Comparison of ENCODE assay signal across 12 cellular contexts in the genomic region with DNA sequence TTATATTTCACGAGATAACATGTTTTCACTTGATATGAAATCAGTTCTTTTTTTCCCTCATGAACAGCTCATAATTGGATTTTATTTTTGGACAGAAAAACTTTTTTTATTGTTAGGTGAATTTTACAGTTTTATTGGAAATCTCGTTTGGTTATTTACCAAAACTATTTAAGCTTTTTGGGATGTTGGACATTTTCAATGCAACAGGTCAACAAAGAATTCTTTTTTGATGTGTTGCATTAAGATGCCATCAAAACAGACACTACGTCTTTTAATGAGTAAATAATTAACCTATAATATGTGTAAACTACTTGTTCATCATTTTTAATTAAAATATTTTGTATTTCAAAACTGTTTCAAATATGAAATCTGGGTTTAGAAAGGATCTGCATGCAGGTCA. TPM values are rescaled to one million over a fixed set of nuclear protein-coding genes. Genes with fewer than 3 reads are reported as not detected.
A peak's percentile ranks its signal among the peaks of the same experiment; 100 is the strongest.
DNase-seq lines count a peak whose midpoint lies in the region; TF ChIP-seq lines count a peak whose summit lies in the region.
"Had no signal": no experiment of that assay in that cellular context is flagged by ENCODE, and none has a peak within 500 bp of the region (broad histone marks: within the 10 kb centered on the region; RNA-seq: fewer than 3 reads in every experiment).

No MANE protein-coding gene starts in this region.

- H3K4me2 ChIP-seq in KMS-11 = peak overlapping the region; percentile 41
- peak overlapping the region; percentile 6 for H3K4me2 ChIP-seq in mammary epithelial cell (ENCODE audit: insufficient read depth, low read depth, low read length)

- DNase-seq in CD8-positive, alpha-beta memory T cell = no peak
- DNase-seq in mammary epithelial cell = no peak
- no peak for DNase-seq in neural crest cell (ENCODE audit: low read depth, low spot score)
- no peak for DNase-seq in CD1c-positive myeloid dendritic cell (ENCODE audit: extremely low spot score)
- DNase-seq in retina = no peak
- no peak for DNase-seq in kidney tubule cell (ENCODE audit: low spot score)
- DNase-seq: activated CD4-positive, alpha-beta T cell treated with anti-CD3 and anti-CD28 coated beads, Interleukin-2, amount 10 ng/mL, durations not matched to agents 7 days and 5 days; activated naive CD4-positive, alpha-beta T cell treated with Interleukin-2 at 50 U/mL for 16 hours; mesendoderm; NCI-H1048; NCI-H446 treated with DMSO at 0.1 percent for 48 hours had no signal

- intact Hi-C loops in mammary epithelial cell (cut with micrococcal nuclease) = no loop called here

- H3K9ac ChIP-seq in KMS-11 (no peak overlapping the region), mammary epithelial cell (ENCODE audit: insufficient read depth, low read length) (no peak overlapping the region)

- no peaks in the 10 kb centered on the region for H3K36me3 ChIP-seq in CD8-positive, alpha-beta memory T cell (ENCODE audit: insufficient read depth, low read length)
- H3K36me3 ChIP-seq in KMS-11 (ENCODE audit: insufficient read depth) (no peaks in the 10 kb centered on the region), mammary epithelial cell (ENCODE audit: insufficient read depth, low read length) (no peaks in the 10 kb centered on the region)

- H3K27me3 Mint-ChIP-seq in CD8-positive, alpha-beta memory T cell = no peaks in the 10 kb centered on the region
- H3K27me3 Mint-ChIP-seq in neural crest cell (ENCODE audit: low read depth) = no peaks in the 10 kb centered on the region
- H3K27me3 Mint-ChIP-seq: activated CD4-positive, alpha-beta T cell treated with anti-CD3 and anti-CD28 coated beads, Interleukin-2, amount 10 ng/mL, durations not matched to agents 7 days and 5 days had no signal

- H2AFZ ChIP-seq in KMS-11 (ENCODE audit: low read depth) (no peak overlapping the region), mammary epithelial cell (ENCODE audit: low read depth, low read length) (no peak overlapping the region)

- peak overlapping the region in 5 of 8 donors; percentile 47 to 86 (median 55) for H3K27ac Mint-ChIP-seq in CD8-positive, alpha-beta memory T cell
- no peak overlapping the region for H3K27ac Mint-ChIP-seq in neural crest cell (ENCODE audit: unreplicated experiment)
- H3K27ac Mint-ChIP-seq: activated CD4-positive, alpha-beta T cell treated with anti-CD3 and anti-CD28 coated beads, Interleukin-2, amount 10 ng/mL, durations not matched to agents 7 days and 5 days had no signal

- peaks cover 62 to 78% (median 76%) of the 10 kb centered on the region in 3 donors for H3K4me1 Mint-ChIP-seq in CD8-positive, alpha-beta memory T cell
- peaks cover 49% of the 10 kb centered on the region for H3K4me1 Mint-ChIP-seq in neural crest cell

- POLR2A ChIA-PET in CD8-positive, alpha-beta memory T cell (lab: Charles Lee) = interaction anchor here (1.0 kb wide), 1 partner anchor 9 kb away, joined by 3 read pairs; no protein-coding TSS in a partner anchor

- TF ChIP-seq CTCF in KMS-11 (conservative IDR thresholded peaks at IDR 0.05; ENCODE audit: low read depth, low read length) (no peak), mammary epithelial cell (conservative IDR thresholded peaks at IDR 0.05 in 1 of 2, IDR thresholded peaks at IDR 0.05 in 1 of 2; ENCODE audit: extremely low read depth in 1 of 2, insufficient read depth in 1 of 2, low read depth in 1 of 2, low read length in 2 of 2) (no peak), neural crest cell (conservative IDR thresholded peaks at IDR 0.05) (no peak)

- CTCF ChIA-PET in CD8-positive, alpha-beta memory T cell (lab: Charles Lee) = no interaction called here
- CTCF ChIA-PET in mammary epithelial cell (lab: Charles Lee; ENCODE audit: low non-redundant PET) = no interaction called here

- peaks cover 0 to 5% (median 0%) of the 10 kb centered on the region in 5 donors for H3K9me3 Mint-ChIP-seq in CD8-positive, alpha-beta memory T cell
- H3K9me3 Mint-ChIP-seq in neural crest cell = no peaks in the 10 kb centered on the region
- H3K9me3 Mint-ChIP-seq: activated CD4-positive, alpha-beta T cell treated with anti-CD3 and anti-CD28 coated beads, Interleukin-2, amount 10 ng/mL, durations not matched to agents 7 days and 5 days had no signal

- H3K27me3 ChIP-seq in CD8-positive, alpha-beta memory T cell (ENCODE audit: insufficient read depth, low read length, poor library complexity, severe bottlenecking) = no peaks in the 10 kb centered on the region
- H3K27me3 ChIP-seq in KMS-11 (ENCODE audit: insufficient read depth, low read depth) = no peaks in the 10 kb centered on the region
- no peaks in the 10 kb centered on the region for H3K27me3 ChIP-seq in mammary epithelial cell (ENCODE audit: insufficient read depth, low read length)

- peak overlapping the region in 6 of 7 donors; percentile 66 to 81 (median 74) for H3K4me3 Mint-ChIP-seq in CD8-positive, alpha-beta memory T cell
- peak overlapping the region; percentile 64 for H3K4me3 Mint-ChIP-seq in neural crest cell
- H3K4me3 Mint-ChIP-seq: activated CD4-positive, alpha-beta T cell treated with anti-CD3 and anti-CD28 coated beads, Interleukin-2, amount 10 ng/mL, durations not matched to agents 7 days and 5 days had no signal

- peaks cover 100% of the 10 kb centered on the region for H3K79me2 ChIP-seq in KMS-11 (ENCODE audit: insufficient read depth, low read depth)
- H3K79me2 ChIP-seq in mammary epithelial cell (ENCODE audit: insufficient read depth, low read length) = peaks cover 99% of the 10 kb centered on the region

- no peak overlapping the region for H3K4me3 ChIP-seq in CD8-positive, alpha-beta memory T cell (ENCODE audit: low read length)
- H3K4me3 ChIP-seq in KMS-11 (IDR thresholded peaks at IDR 0.05; ENCODE audit: insufficient read depth, low read depth, low read length) = no peak overlapping the region
- H3K4me3 ChIP-seq in mammary epithelial cell (replicated peaks in 1 of 3; ENCODE audit: insufficient read depth in 1 of 3, low read depth in 2 of 3, low read length in 3 of 3) = no peak overlapping the region

- dilution Hi-C loops in mammary epithelial cell (cut with HindIII; ENCODE audit: low sequenced_read_pairs) = loop anchor here (5.0 kb wide), 2 partner anchors 37 to 72 kb away; no protein-coding TSS in a partner anchor

- WGBS in mammary epithelial cell (ENCODE audit: low coverage, missing lambda C conversion rate) = 31% methylated on average over 3 of the region's 3 CpGs

- BruUV-seq in mammary epithelial cell (replicated peaks; lab: Mats Ljungman, UMichigan) = no TSS peak

- H4K20me1 ChIP-seq in KMS-11 (ENCODE audit: insufficient read depth) (peaks cover 66% of the 10 kb centered on the region), mammary epithelial cell (ENCODE audit: insufficient read depth, low read length) (no peaks in the 10 kb centered on the region)

- in situ Hi-C loops in mammary epithelial cell (cut with MboI; ENCODE audit: low sequenced_read_pairs in 2 of 2) = no loop called here

- H3K27ac ChIP-seq in CD8-positive, alpha-beta memory T cell (ENCODE audit: low read depth, low read length) = no peak overlapping the region
- H3K27ac ChIP-seq in KMS-11 (no peak overlapping the region), mammary epithelial cell (ENCODE audit: insufficient read depth, low read depth, low read length) (no peak overlapping the region)

- H3K4me1 ChIP-seq in CD8-positive, alpha-beta memory T cell (ENCODE audit: insufficient read depth, low read length) = peaks cover 55% of the 10 kb centered on the region
- H3K4me1 ChIP-seq in KMS-11 (ENCODE audit: low read depth, poor library complexity, severe bottlenecking) (peaks cover 71% of the 10 kb centered on the region), mammary epithelial cell (ENCODE audit: insufficient read depth, low read length) (peaks cover 4% of the 10 kb centered on the region)

- H3K9me3 ChIP-seq in CD8-positive, alpha-beta memory T cell (ENCODE audit: low read length) = no peaks in the 10 kb centered on the region
- no peaks in the 10 kb centered on the region for H3K9me3 ChIP-seq in mammary epithelial cell (replicated peaks; ENCODE audit: insufficient read depth, low read length)

- peaks cover 0 to 51% (median 3%) of the 10 kb centered on the region in 3 donors for H3K36me3 Mint-ChIP-seq in CD8-positive, alpha-beta memory T cell
- peaks cover 7% of the 10 kb centered on the region for H3K36me3 Mint-ChIP-seq in neural crest cell (ENCODE audit: low read depth)

RNA-seq across cellular contexts. Expression of gene KMT2E, which starts 5.3 kb away (rescaled TPM):
- 10 to 100 TPM; 81.0 to 87.5 TPM for total RNA-seq in CD8-positive, alpha-beta memory T cell
- 237 TPM for polyA plus RNA-seq in CD8-positive, alpha-beta memory T cell
- total RNA-seq in mammary epithelial cell (10 to 100 TPM; 41.2 to 72.2 TPM), neural crest cell (75.5 and 79.6 TPM in 2 replicates)
- polyA plus RNA-seq in mammary epithelial cell = 2.4 TPM
- 57.9 TPM for polyA minus RNA-seq in mammary epithelial cell
